12 cellular contexts compared by ENCODE assay signal in the genomic region with DNA sequence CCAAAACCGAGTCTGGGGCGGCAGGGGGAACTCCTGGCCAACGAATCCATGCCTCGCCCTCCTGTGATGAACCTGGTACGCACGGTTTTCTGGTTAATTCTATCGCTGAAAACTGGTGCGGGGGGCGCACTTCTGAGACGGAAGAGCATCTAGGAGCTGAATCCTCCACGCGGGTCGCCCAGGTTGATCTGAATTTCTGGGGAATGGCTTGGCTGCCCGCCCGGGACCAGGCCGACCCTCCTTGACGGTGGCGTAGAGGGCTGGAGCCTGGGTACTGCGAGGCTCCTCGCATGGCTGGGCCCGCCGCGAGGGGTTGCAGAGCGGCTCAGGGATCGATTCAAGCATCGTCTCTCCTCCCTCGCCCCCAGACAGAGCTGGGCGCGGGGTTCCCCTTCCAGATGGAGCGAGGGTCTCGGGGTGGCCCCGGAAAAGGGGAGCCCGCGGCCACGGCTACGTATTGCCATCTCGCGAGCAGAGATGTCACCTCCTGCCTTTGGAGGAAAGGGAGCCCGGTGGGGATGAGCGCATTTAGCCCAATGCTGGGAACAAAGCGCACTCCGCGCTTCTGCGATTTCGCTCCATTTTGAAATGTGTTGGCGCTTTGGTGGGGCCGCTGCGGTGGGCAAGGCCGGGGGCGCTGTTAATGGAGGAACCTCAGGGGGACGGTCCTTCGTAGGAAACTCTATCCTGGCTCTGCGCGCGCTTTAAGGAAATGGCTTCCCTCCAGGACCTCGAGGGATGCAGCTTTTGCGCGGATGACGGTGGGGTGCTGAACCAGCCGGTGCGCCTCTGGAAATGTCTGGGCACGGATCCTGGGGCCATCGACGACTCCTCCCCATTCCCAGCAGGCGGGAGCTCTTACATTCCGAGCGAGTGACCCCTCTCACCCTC. TPM values are rescaled to one million over a fixed set of nuclear protein-coding genes. Genes with fewer than 3 reads are reported as not detected.
DNase-seq lines count a peak whose midpoint lies in the region; TF ChIP-seq lines count a peak whose summit lies in the region.
"Had no signal": no experiment of that assay in that cellular context is flagged by ENCODE, and none has a peak within 500 bp of the region (broad histone marks: within the 10 kb centered on the region; RNA-seq: fewer than 3 reads in every experiment).

No MANE protein-coding gene starts in this region.

- TF ChIP-seq CTCF in sigmoid colon (IDR thresholded peaks at IDR 0.05), result no peak

- no peak overlapping the region for H3K4me3 ChIP-seq in adipocyte (ENCODE audit: low read length)
- H3K4me3 ChIP-seq in sigmoid colon, result peak overlapping the region in 1 of 4 donors; percentile 97

- H3K9ac ChIP-seq in adipocyte (ENCODE audit: low read length), result no peak overlapping the region

- peak; percentile 7 for DNase-seq in stimulated activated CD4-positive, alpha-beta T cell treated with anti-CD3 and anti-CD28 coated beads, Interleukin-4, amount 100 ng/mL, for 1 hour
- no peak for DNase-seq in stimulated activated CD4-positive, alpha-beta T cell treated with anti-CD3 and anti-CD28 coated beads, Interleukin-4, amount 100 ng/mL, for 24 hours
- DNase-seq in adipocyte (ENCODE audit: low read depth) (peak; percentile 9), inferior parietal cortex (ENCODE audit: extremely low spot score) (peak; percentile 46), T-helper 1 cell (no peak), NCI-H2081 treated with DMSO at 0.1 percent for 48 hours (lab: John Stamatoyannopoulos, UW) (no peak), sigmoid colon (no peak), NCI-H2196 treated with DMSO at 0.1 percent for 48 hours (lab: John Stamatoyannopoulos, UW; ENCODE audit: unreplicated experiment) (no peak)
- DNase-seq: effector CD4-positive, alpha-beta T cell; Karpas-422 had no signal

- no peak for TF ChIP-seq EP300 in sigmoid colon (IDR thresholded peaks at IDR 0.05)

- intact Hi-C loops in sigmoid colon (cut with DNase I), result no loop called here

- no peak for TF ChIP-seq POLR2A in sigmoid colon (IDR thresholded peaks at IDR 0.05)

- 4 to 12% methylated on average over 67 of the region's 67 CpGs for WGBS in sigmoid colon, 2 donors

- H3K4me1 ChIP-seq in adipocyte (ENCODE audit: control insufficient read depth, insufficient read depth, low read length) (no peaks in the 10 kb centered on the region), sigmoid colon (peaks cover 0 to 36% (median 29%) of the 10 kb centered on the region in 4 donors)

- H3K27me3 ChIP-seq in adipocyte (replicated peaks; ENCODE audit: control insufficient read depth, insufficient read depth, low read length), result peaks cover 47% of the 10 kb centered on the region
- peaks cover 14 to 37% (median 27%) of the 10 kb centered on the region in 3 donors for H3K27me3 ChIP-seq in sigmoid colon

- H3K36me3 ChIP-seq in adipocyte (ENCODE audit: control insufficient read depth, insufficient read depth, low read length, severe bottlenecking), result no peaks in the 10 kb centered on the region
- no peaks in the 10 kb centered on the region for H3K36me3 ChIP-seq in sigmoid colon

- H3K9me3 ChIP-seq in adipocyte (ENCODE audit: control insufficient read depth, low read length), result no peaks in the 10 kb centered on the region
- H3K9me3 ChIP-seq in sigmoid colon, result no peaks in the 10 kb centered on the region

- H3K27ac ChIP-seq in sigmoid colon, result no peak overlapping the region

RNA-seq across cellular contexts. Expression of a gene that starts 2.7 kb away (rescaled TPM):
- total RNA-seq in sigmoid colon, result 10 to 100 TPM in 3 of 4 donors, 1 to 10 TPM in 1; 7.1 to 20.5 (median 15.2) TPM
- polyA plus RNA-seq in sigmoid colon, result 1 to 10 TPM in 1 of 3 donors, under 1 TPM in 1, not detected in 1; 0.60 to 2.8 TPM

RNA-seq across cellular contexts. Expression of a gene that starts 52.4 kb away (rescaled TPM):
- total RNA-seq in sigmoid colon, result not detected
- polyA plus RNA-seq in sigmoid colon, result under 1 TPM in 1 of 3 donors, not detected in 2; 0.60 TPM
- total RNA-seq: OCI-LY7, pulmonary artery endothelial cell had no signal

Comparison
In these comparisons a context has a peak if more than half of its experiments do, and no peak if none do; other contexts are left out.
1. DNase-seq: peak in stimulated activated CD4-positive, alpha-beta T cell treated with anti-CD3 and anti-CD28 coated beads, Interleukin-4, amount 100 ng/mL, for 1 hour (single experiment), adipocyte (single experiment) and inferior parietal cortex (single experiment); none in stimulated activated CD4-positive, alpha-beta T cell treated with anti-CD3 and anti-CD28 coated beads, Interleukin-4, amount 100 ng/mL, for 24 hours (single experiment), T-helper 1 cell (0 of 5), NCI-H2081 treated with DMSO at 0.1 percent for 48 hours (single experiment), sigmoid colon (single experiment) and NCI-H2196 treated with DMSO at 0.1 percent for 48 hours (single experiment).